In genomic region chr17:65438708-65439294, GRCh38 we compare ENCODE assay signal across 1 cellular context.
A peak's percentile ranks its signal among the peaks of the same experiment; 100 is the strongest.
TF ChIP-seq lines count a peak whose summit lies in the region.

No MANE protein-coding gene starts in this region.

TF ChIP-seq in HepG2, 621 proteins besides CTCF, POLR2A, EP300 and RAD21 (continued from another document and continues in another):
- TF ChIP-seq TGIF2 (CRISPR knock-in tag; IDR thresholded peaks at IDR 0.05): 0 out of 2 replicates have a peak, but pooled peaks have one; percentile 66
- TF ChIP-seq ZNF24 (IDR thresholded peaks at IDR 0.05): peak; percentile 63; the same call in 1 of the 2 replicates
- TF ChIP-seq, protein P1, sequence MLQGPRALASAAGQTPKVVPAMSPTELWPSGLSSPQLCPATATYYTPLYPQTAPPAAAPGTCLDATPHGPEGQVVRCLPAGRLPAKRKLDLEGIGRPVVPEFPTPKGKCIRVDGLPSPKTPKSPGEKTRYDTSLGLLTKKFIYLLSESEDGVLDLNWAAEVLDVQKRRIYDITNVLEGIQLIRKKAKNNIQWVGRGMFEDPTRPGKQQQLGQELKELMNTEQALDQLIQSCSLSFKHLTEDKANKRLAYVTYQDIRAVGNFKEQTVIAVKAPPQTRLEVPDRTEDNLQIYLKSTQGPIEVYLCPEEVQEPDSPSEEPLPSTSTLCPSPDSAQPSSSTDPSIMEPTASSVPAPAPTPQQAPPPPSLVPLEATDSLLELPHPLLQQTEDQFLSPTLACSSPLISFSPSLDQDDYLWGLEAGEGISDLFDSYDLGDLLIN (CRISPR knock-in tag; IDR thresholded peaks at IDR 0.05; ENCODE audit: borderline replicate concordance): no peak
- peak; percentile 46 for TF ChIP-seq TBX3 (IDR thresholded peaks at IDR 0.05; ENCODE audit: borderline replicate concordance)
- TF ChIP-seq DRAP1 (CRISPR knock-in tag; IDR thresholded peaks at IDR 0.05): peak; percentile 34; the same call in 1 of the 2 replicates
- TF ChIP-seq CHD4 (IDR thresholded peaks at IDR 0.05; ENCODE audit: borderline replicate concordance, low read length): no peak
- TF ChIP-seq RARA (CRISPR knock-in tag; IDR thresholded peaks at IDR 0.05): peak; percentile 79
- TF ChIP-seq ZNF878 (CRISPR knock-in tag; IDR thresholded peaks at IDR 0.05): peak; percentile 79
- TF ChIP-seq, protein P2, sequence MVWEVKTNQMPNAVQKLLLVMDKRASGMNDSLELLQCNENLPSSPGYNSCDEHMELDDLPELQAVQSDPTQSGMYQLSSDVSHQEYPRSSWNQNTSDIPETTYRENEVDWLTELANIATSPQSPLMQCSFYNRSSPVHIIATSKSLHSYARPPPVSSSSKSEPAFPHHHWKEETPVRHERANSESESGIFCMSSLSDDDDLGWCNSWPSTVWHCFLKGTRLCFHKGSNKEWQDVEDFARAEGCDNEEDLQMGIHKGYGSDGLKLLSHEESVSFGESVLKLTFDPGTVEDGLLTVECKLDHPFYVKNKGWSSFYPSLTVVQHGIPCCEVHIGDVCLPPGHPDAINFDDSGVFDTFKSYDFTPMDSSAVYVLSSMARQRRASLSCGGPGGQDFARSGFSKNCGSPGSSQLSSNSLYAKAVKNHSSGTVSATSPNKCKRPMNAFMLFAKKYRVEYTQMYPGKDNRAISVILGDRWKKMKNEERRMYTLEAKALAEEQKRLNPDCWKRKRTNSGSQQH (CRISPR knock-in tag; IDR thresholded peaks at IDR 0.05; ENCODE audit: low read depth): peak; percentile 80; the same call in 1 of the 2 replicates
- TF ChIP-seq ZSCAN21 (CRISPR knock-in tag; IDR thresholded peaks at IDR 0.05; ENCODE audit: borderline replicate concordance): no peak
- 0 out of 2 replicates have a peak, but pooled peaks have one; percentile 39 for TF ChIP-seq ZMYM4 (CRISPR knock-in tag; IDR thresholded peaks at IDR 0.05)
- TF ChIP-seq XRCC5 (optimal IDR thresholded peaks at IDR 0.05; ENCODE audit: low read length): peak; percentile 14
- peak; percentile 74; the same call in 1 of the 2 replicates for TF ChIP-seq NCOR1 (IDR thresholded peaks at IDR 0.05; ENCODE audit: borderline replicate concordance, low read length)
- peak; percentile 98 for TF ChIP-seq KDM1A (CRISPR knock-in tag; IDR thresholded peaks at IDR 0.05)
- 0 out of 2 replicates have a peak, but pooled peaks have one; percentile 25 for TF ChIP-seq ZNF574 (CRISPR knock-in tag; IDR thresholded peaks at IDR 0.05)
- TF ChIP-seq ZKSCAN8 (CRISPR knock-in tag; IDR thresholded peaks at IDR 0.05; ENCODE audit: borderline replicate concordance): peak; percentile 41; the same call in 1 of the 2 replicates
- TF ChIP-seq FOXA1 (IDR thresholded peaks at IDR 0.05): no peak
- TF ChIP-seq FOXA1 (CRISPR knock-in tag; IDR thresholded peaks at IDR 0.05): peak; percentile 83
- TF ChIP-seq, protein P3, sequence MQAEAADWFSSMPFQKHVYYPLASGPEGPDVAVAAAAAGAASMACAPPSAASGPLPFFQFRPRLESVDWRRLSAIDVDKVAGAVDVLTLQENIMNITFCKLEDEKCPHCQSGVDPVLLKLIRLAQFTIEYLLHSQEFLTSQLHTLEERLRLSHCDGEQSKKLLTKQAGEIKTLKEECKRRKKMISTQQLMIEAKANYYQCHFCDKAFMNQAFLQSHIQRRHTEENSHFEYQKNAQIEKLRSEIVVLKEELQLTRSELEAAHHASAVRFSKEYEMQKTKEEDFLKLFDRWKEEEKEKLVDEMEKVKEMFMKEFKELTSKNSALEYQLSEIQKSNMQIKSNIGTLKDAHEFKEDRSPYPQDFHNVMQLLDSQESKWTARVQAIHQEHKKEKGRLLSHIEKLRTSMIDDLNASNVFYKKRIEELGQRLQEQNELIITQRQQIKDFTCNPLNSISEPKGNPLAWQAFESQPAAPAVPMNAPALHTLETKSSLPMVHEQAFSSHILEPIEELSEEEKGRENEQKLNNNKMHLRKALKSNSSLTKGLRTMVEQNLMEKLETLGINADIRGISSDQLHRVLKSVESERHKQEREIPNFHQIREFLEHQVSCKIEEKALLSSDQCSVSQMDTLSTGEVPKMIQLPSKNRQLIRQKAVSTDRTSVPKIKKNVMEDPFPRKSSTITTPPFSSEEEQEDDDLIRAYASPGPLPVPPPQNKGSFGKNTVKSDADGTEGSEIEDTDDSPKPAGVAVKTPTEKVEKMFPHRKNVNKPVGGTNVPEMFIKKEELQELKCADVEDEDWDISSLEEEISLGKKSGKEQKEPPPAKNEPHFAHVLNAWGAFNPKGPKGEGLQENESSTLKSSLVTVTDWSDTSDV (CRISPR knock-in tag; IDR thresholded peaks at IDR 0.05): 0 out of 2 replicates have a peak, but pooled peaks have one; percentile 41
- TF ChIP-seq ZSCAN30 (CRISPR knock-in tag; IDR thresholded peaks at IDR 0.05): no peak
- 0 out of 2 replicates have a peak, but pooled peaks have one; percentile 54 for TF ChIP-seq ZNF274 (CRISPR knock-in tag; IDR thresholded peaks at IDR 0.05)
- TF ChIP-seq LCORL (IDR thresholded peaks at IDR 0.05): no peak; the same call in 1 of the 2 replicates
- peak; percentile 87 for TF ChIP-seq LCORL (CRISPR knock-in tag; IDR thresholded peaks at IDR 0.05)
- TF ChIP-seq SALL1 (CRISPR knock-in tag; IDR thresholded peaks at IDR 0.05): peak; percentile 96
- TF ChIP-seq MED1 (CRISPR knock-in tag; IDR thresholded peaks at IDR 0.05): peak; percentile 91
- TF ChIP-seq DPF2 (CRISPR knock-in tag; IDR thresholded peaks at IDR 0.05; ENCODE audit: borderline replicate concordance, low read depth): peak; percentile 53; the same call in 1 of the 2 replicates
- no peak for TF ChIP-seq MXD4 (CRISPR knock-in tag; IDR thresholded peaks at IDR 0.05)
- TF ChIP-seq, protein P4, sequence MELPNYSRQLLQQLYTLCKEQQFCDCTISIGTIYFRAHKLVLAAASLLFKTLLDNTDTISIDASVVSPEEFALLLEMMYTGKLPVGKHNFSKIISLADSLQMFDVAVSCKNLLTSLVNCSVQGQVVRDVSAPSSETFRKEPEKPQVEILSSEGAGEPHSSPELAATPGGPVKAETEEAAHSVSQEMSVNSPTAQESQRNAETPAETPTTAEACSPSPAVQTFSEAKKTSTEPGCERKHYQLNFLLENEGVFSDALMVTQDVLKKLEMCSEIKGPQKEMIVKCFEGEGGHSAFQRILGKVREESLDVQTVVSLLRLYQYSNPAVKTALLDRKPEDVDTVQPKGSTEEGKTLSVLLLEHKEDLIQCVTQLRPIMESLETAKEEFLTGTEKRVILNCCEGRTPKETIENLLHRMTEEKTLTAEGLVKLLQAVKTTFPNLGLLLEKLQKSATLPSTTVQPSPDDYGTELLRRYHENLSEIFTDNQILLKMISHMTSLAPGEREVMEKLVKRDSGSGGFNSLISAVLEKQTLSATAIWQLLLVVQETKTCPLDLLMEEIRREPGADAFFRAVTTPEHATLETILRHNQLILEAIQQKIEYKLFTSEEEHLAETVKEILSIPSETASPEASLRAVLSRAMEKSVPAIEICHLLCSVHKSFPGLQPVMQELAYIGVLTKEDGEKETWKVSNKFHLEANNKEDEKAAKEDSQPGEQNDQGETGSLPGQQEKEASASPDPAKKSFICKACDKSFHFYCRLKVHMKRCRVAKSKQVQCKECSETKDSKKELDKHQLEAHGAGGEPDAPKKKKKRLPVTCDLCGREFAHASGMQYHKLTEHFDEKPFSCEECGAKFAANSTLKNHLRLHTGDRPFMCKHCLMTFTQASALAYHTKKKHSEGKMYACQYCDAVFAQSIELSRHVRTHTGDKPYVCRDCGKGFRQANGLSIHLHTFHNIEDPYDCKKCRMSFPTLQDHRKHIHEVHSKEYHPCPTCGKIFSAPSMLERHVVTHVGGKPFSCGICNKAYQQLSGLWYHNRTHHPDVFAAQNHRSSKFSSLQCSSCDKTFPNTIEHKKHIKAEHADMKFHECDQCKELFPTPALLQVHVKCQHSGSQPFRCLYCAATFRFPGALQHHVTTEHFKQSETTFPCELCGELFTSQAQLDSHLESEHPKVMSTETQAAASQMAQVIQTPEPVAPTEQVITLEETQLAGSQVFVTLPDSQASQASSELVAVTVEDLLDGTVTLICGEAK (IDR thresholded peaks at IDR 0.05): no peak
- TF ChIP-seq, protein P4 (CRISPR knock-in tag; IDR thresholded peaks at IDR 0.05): peak; percentile 59; the same call in 1 of the 2 replicates
- no peak for TF ChIP-seq KMT2B (CRISPR knock-in tag; IDR thresholded peaks at IDR 0.05)
- peak; percentile 32; the same call in 1 of the 2 replicates for TF ChIP-seq YEATS4 (CRISPR knock-in tag; IDR thresholded peaks at IDR 0.05; ENCODE audit: borderline replicate concordance)
- no peak for TF ChIP-seq NFE2L1 (CRISPR knock-in tag; IDR thresholded peaks at IDR 0.05; ENCODE audit: borderline replicate concordance)
- TF ChIP-seq, protein P5, sequence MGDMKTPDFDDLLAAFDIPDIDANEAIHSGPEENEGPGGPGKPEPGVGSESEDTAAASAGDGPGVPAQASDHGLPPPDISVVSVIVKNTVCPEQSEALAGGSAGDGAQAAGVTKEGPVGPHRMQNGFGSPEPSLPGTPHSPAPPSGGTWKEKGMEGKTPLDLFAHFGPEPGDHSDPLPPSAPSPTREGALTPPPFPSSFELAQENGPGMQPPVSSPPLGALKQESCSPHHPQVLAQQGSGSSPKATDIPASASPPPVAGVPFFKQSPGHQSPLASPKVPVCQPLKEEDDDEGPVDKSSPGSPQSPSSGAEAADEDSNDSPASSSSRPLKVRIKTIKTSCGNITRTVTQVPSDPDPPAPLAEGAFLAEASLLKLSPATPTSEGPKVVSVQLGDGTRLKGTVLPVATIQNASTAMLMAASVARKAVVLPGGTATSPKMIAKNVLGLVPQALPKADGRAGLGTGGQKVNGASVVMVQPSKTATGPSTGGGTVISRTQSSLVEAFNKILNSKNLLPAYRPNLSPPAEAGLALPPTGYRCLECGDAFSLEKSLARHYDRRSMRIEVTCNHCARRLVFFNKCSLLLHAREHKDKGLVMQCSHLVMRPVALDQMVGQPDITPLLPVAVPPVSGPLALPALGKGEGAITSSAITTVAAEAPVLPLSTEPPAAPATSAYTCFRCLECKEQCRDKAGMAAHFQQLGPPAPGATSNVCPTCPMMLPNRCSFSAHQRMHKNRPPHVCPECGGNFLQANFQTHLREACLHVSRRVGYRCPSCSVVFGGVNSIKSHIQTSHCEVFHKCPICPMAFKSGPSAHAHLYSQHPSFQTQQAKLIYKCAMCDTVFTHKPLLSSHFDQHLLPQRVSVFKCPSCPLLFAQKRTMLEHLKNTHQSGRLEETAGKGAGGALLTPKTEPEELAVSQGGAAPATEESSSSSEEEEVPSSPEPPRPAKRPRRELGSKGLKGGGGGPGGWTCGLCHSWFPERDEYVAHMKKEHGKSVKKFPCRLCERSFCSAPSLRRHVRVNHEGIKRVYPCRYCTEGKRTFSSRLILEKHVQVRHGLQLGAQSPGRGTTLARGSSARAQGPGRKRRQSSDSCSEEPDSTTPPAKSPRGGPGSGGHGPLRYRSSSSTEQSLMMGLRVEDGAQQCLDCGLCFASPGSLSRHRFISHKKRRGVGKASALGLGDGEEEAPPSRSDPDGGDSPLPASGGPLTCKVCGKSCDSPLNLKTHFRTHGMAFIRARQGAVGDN (CRISPR knock-in tag; IDR thresholded peaks at IDR 0.05): peak; percentile 52
- peak; percentile 21; the same call in 1 of the 2 replicates for TF ChIP-seq ELF1 (CRISPR knock-in tag; IDR thresholded peaks at IDR 0.05)
